Comparison of ENCODE assay signal across 8 cellular contexts in the genomic region with DNA sequence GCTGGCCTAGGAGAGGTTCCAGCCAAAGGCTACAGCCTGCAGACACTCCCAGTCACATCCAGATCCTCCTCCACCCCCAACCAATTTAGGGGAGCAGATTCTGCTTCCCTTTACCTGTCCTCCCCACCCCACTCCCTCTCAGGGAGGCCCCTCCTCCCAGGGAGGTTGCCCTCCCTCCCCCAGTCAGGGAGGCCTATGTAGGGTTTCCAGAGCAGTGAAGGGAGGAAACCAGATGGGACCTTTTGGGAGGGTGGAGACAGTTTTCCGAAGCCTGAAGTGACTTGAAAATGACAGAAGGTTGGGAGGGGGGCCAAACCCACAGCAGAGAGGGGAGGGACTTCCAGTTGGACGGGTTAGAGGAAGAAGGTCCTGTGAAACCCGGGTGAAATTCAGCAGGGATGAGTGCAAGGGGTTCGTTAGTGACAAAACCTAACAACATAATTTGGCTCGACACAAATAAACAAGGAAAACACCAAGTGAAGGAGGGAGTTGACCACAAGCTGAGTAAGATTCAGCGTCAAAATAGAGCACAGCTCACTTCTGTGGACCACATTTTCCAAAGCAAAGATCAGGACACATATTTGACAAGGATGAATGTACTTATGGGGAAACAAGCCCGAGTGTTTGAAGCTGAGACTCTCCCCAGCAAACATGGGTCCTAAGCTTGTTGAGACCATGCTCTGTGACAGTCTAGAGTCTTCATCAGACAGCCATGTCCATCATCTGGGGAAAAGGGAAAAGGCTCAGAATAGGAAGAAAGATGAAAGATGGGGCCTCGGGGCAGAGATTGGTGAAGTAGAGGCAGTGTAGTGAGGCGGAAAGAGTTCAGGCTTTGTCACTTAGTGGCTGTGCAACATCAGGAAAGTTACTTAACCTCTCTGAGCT. TPM values are rescaled to one million over a fixed set of nuclear protein-coding genes. Genes with fewer than 3 reads are reported as not detected.
DNase-seq lines count a peak whose midpoint lies in the region; ATAC-seq and TF ChIP-seq lines count a peak whose summit lies in the region.

No MANE protein-coding gene starts in this region.

- H3K27ac Mint-ChIP-seq in GM23338: no peak overlapping the region

- H3K4me1 ChIP-seq in thymus (ENCODE audit: control insufficient read depth, insufficient read depth, low read length): peaks cover 29% of the 10 kb centered on the region
- H3K4me1 ChIP-seq in GM23338 (ENCODE audit: insufficient read depth): peaks cover 11% of the 10 kb centered on the region; the same call in 1 of the 2 replicates

- peak overlapping the region; percentile 53 for H3K4me3 ChIP-seq in thymus (ENCODE audit: low read length)
- H3K4me3 ChIP-seq in GM23338: no peak overlapping the region

- peak; percentile 15 for ATAC-seq in GM18517 (IDR thresholded peaks at IDR 0.05; ENCODE audit: unreplicated experiment)
- ATAC-seq in HG02885 (IDR thresholded peaks at IDR 0.05; ENCODE audit: poor library complexity, unreplicated experiment): peak; percentile 10
- ATAC-seq in GM23338: no peak

- peaks cover 8% of the 10 kb centered on the region for H3K27me3 Mint-ChIP-seq in GM23338 (ENCODE audit: insufficient read depth, low read depth, poor library complexity)

- no peaks in the 10 kb centered on the region for H3K36me3 ChIP-seq in thymus (ENCODE audit: control insufficient read depth, insufficient read depth)
- H3K36me3 ChIP-seq in GM23338 (ENCODE audit: insufficient read depth): no peaks in the 10 kb centered on the region

- no peaks in the 10 kb centered on the region for H3K79me2 ChIP-seq in GM23338 (replicated peaks; ENCODE audit: insufficient read depth)

- TF ChIP-seq CTCF in GM23338 (conservative IDR thresholded peaks at IDR 0.05; ENCODE audit: low read depth in 2 of 2): no peak

- peak; percentile 84 for DNase-seq in OCI-M1 (lab: John Stamatoyannopoulos, UW)
- DNase-seq in GM23338 (ENCODE audit: low spot score): no peak
- DNase-seq in NCI-H1930 (lab: John Stamatoyannopoulos, UW): no peak

- H3K9me3 ChIP-seq in thymus (ENCODE audit: control insufficient read depth): no peaks in the 10 kb centered on the region

- H3K27ac ChIP-seq in angular gyrus (ENCODE audit: low read depth, low read length) (peak overlapping the region; percentile 19), layer of hippocampus (ENCODE audit: low read depth, low read length) (peak overlapping the region; percentile 71), thymus (ENCODE audit: low read depth) (peak overlapping the region; percentile 99), GM23338 (ENCODE audit: low read depth) (no peak overlapping the region)

- H3K4me3 Mint-ChIP-seq in GM23338: no peak overlapping the region

- H3K27me3 ChIP-seq in layer of hippocampus (ENCODE audit: control insufficient read depth, insufficient read depth, low read length) (no peaks in the 10 kb centered on the region), thymus (ENCODE audit: control insufficient read depth, insufficient read depth) (no peaks in the 10 kb centered on the region), GM23338 (ENCODE audit: insufficient read depth) (no peaks in the 10 kb centered on the region)

- H3K9me3 Mint-ChIP-seq in GM23338: no peaks in the 10 kb centered on the region

- H3K4me1 Mint-ChIP-seq in GM23338: peaks cover 22% of the 10 kb centered on the region

- no peaks in the 10 kb centered on the region for H3K36me3 Mint-ChIP-seq in GM23338 (ENCODE audit: low read depth)

- WGBS in thymus: 19% methylated on average over 9 of the region's 9 CpGs

- no peaks in the 10 kb centered on the region for H4K20me1 ChIP-seq in GM23338 (replicated peaks; ENCODE audit: insufficient read depth)

- H3K4me2 ChIP-seq in GM23338: no peak overlapping the region

- no peaks in the 10 kb centered on the region for H3F3A ChIP-seq in GM23338 (replicated peaks; ENCODE audit: low read depth)

- H2AFZ ChIP-seq in GM23338: no peak overlapping the region

- no peaks in the 10 kb centered on the region for H3K9me2 ChIP-seq in GM23338 (ENCODE audit: insufficient read depth)

TF ChIP-seq in GM23338, 12 proteins besides CTCF, POLR2A, EP300 and RAD21 (continues in another document):
- TF ChIP-seq ZNF114 (CRISPR knock-in tag; IDR thresholded peaks at IDR 0.05) (no peak), JUNB (IDR thresholded peaks at IDR 0.05; ENCODE audit: unreplicated experiment) (no peak), STAT1 (IDR thresholded peaks at IDR 0.05; ENCODE audit: unreplicated experiment) (no peak)
- TF ChIP-seq, protein P1, sequence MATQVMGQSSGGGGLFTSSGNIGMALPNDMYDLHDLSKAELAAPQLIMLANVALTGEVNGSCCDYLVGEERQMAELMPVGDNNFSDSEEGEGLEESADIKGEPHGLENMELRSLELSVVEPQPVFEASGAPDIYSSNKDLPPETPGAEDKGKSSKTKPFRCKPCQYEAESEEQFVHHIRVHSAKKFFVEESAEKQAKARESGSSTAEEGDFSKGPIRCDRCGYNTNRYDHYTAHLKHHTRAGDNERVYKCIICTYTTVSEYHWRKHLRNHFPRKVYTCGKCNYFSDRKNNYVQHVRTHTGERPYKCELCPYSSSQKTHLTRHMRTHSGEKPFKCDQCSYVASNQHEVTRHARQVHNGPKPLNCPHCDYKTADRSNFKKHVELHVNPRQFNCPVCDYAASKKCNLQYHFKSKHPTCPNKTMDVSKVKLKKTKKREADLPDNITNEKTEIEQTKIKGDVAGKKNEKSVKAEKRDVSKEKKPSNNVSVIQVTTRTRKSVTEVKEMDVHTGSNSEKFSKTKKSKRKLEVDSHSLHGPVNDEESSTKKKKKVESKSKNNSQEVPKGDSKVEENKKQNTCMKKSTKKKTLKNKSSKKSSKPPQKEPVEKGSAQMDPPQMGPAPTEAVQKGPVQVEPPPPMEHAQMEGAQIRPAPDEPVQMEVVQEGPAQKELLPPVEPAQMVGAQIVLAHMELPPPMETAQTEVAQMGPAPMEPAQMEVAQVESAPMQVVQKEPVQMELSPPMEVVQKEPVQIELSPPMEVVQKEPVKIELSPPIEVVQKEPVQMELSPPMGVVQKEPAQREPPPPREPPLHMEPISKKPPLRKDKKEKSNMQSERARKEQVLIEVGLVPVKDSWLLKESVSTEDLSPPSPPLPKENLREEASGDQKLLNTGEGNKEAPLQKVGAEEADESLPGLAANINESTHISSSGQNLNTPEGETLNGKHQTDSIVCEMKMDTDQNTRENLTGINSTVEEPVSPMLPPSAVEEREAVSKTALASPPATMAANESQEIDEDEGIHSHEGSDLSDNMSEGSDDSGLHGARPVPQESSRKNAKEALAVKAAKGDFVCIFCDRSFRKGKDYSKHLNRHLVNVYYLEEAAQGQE (IDR thresholded peaks at IDR 0.05; ENCODE audit: unreplicated experiment): no peak

RNA-seq across cellular contexts. Expression of a gene that starts 46.4 kb away (rescaled TPM):
- polyA plus RNA-seq in thymus (26.4 TPM), GM23338 (2016; fragmentation: Nextera tagmentation; extraction: Ambion mirVana) (91.1 and 93.6 TPM in 2 replicates)
- 149 and 189 TPM in 2 replicates for total RNA-seq in GM23338 (2014; rRNA removed; shearing (Covaris generic))
